In the genomic region with DNA sequence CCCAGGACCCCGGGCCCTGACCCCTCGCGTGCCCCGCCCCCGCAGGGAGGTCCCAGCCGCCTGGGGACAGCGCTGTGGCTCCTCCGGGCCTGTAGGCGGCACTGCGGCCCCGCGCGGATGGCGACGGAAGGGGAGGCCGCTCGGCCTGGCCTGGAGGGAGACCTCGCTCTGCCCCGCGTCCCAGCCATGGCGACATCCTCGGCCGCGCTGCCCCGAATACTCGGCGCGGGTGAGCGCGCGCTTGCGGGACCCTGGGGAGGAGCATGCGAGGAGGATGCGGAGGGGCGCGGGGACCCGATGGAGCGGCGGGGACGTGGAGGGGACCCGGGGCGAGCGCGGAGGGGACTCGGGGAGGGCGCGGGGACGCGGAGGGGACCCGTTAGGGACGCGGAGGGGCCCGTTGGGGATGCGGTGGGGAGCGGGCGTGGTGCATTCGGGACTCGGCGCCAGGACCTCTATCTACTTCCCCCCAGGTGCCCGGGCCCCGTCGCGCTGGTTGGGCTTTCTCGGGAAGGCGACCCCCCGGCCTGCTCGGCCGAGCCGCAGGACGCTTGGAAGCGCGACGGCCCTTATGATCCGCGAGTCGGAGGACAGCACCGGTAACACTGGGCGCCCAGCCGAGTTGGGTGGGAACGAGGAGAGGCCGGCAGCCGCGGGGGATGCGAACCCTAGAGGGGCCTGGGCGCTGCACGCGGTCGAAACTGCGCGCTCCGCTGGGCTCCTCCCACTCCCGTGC, we compare ENCODE assay signal across 1 cellular context.
TF ChIP-seq lines count a peak whose summit lies in the region.

A gene (plus strand): TSS at position 158 of the 736 bp plus-strand sequence. CDS start 29 bp downstream, at position 187.

TF ChIP-seq in K562, 482 proteins besides CTCF, POLR2A, EP300 and RAD21 (continued from another document and continues in another):
- TF ChIP-seq, protein P1, sequence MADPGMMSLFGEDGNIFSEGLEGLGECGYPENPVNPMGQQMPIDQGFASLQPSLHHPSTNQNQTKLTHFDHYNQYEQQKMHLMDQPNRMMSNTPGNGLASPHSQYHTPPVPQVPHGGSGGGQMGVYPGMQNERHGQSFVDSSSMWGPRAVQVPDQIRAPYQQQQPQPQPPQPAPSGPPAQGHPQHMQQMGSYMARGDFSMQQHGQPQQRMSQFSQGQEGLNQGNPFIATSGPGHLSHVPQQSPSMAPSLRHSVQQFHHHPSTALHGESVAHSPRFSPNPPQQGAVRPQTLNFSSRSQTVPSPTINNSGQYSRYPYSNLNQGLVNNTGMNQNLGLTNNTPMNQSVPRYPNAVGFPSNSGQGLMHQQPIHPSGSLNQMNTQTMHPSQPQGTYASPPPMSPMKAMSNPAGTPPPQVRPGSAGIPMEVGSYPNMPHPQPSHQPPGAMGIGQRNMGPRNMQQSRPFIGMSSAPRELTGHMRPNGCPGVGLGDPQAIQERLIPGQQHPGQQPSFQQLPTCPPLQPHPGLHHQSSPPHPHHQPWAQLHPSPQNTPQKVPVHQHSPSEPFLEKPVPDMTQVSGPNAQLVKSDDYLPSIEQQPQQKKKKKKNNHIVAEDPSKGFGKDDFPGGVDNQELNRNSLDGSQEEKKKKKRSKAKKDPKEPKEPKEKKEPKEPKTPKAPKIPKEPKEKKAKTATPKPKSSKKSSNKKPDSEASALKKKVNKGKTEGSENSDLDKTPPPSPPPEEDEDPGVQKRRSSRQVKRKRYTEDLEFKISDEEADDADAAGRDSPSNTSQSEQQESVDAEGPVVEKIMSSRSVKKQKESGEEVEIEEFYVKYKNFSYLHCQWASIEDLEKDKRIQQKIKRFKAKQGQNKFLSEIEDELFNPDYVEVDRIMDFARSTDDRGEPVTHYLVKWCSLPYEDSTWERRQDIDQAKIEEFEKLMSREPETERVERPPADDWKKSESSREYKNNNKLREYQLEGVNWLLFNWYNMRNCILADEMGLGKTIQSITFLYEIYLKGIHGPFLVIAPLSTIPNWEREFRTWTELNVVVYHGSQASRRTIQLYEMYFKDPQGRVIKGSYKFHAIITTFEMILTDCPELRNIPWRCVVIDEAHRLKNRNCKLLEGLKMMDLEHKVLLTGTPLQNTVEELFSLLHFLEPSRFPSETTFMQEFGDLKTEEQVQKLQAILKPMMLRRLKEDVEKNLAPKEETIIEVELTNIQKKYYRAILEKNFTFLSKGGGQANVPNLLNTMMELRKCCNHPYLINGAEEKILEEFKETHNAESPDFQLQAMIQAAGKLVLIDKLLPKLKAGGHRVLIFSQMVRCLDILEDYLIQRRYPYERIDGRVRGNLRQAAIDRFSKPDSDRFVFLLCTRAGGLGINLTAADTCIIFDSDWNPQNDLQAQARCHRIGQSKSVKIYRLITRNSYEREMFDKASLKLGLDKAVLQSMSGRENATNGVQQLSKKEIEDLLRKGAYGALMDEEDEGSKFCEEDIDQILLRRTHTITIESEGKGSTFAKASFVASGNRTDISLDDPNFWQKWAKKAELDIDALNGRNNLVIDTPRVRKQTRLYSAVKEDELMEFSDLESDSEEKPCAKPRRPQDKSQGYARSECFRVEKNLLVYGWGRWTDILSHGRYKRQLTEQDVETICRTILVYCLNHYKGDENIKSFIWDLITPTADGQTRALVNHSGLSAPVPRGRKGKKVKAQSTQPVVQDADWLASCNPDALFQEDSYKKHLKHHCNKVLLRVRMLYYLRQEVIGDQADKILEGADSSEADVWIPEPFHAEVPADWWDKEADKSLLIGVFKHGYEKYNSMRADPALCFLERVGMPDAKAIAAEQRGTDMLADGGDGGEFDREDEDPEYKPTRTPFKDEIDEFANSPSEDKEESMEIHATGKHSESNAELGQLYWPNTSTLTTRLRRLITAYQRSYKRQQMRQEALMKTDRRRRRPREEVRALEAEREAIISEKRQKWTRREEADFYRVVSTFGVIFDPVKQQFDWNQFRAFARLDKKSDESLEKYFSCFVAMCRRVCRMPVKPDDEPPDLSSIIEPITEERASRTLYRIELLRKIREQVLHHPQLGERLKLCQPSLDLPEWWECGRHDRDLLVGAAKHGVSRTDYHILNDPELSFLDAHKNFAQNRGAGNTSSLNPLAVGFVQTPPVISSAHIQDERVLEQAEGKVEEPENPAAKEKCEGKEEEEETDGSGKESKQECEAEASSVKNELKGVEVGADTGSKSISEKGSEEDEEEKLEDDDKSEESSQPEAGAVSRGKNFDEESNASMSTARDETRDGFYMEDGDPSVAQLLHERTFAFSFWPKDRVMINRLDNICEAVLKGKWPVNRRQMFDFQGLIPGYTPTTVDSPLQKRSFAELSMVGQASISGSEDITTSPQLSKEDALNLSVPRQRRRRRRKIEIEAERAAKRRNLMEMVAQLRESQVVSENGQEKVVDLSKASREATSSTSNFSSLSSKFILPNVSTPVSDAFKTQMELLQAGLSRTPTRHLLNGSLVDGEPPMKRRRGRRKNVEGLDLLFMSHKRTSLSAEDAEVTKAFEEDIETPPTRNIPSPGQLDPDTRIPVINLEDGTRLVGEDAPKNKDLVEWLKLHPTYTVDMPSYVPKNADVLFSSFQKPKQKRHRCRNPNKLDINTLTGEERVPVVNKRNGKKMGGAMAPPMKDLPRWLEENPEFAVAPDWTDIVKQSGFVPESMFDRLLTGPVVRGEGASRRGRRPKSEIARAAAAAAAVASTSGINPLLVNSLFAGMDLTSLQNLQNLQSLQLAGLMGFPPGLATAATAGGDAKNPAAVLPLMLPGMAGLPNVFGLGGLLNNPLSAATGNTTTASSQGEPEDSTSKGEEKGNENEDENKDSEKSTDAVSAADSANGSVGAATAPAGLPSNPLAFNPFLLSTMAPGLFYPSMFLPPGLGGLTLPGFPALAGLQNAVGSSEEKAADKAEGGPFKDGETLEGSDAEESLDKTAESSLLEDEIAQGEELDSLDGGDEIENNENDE (IDR thresholded peaks at IDR 0.05; ENCODE audit: low read depth, low read length): no peak
- TF ChIP-seq HMGN3 (IDR thresholded peaks at IDR 0.05; ENCODE audit: borderline replicate concordance, extremely low read depth, insufficient read length, low read depth, low read length) (peak; percentile 88), SIN3B (IDR thresholded peaks at IDR 0.05; ENCODE audit: low read depth) (peak; percentile 85), HDAC1 (IDR thresholded peaks at IDR 0.05) (peak in 1 of 2 experiments; percentile 38; a peak in 2 of 4 replicates), SNIP1 (IDR thresholded peaks at IDR 0.05; ENCODE audit: low read depth) (peak; percentile 66; the same call in 1 of the 2 replicates), PPARD (CRISPR knock-in tag; IDR thresholded peaks at IDR 0.05) (no peak), SP2 (IDR thresholded peaks at IDR 0.05; ENCODE audit: extremely low read depth, low read depth, low read length, poor library complexity, severe bottlenecking) (peak; percentile 81), KLF13 (tag; IDR thresholded peaks at IDR 0.05; ENCODE audit: borderline replicate concordance, low read depth) (peak; percentile 51; the same call in 1 of the 2 replicates), PML (IDR thresholded peaks at IDR 0.05; ENCODE audit: low read length) (peak; percentile 48; the same call in 1 of the 2 replicates), FIP1L1 (IDR thresholded peaks at IDR 0.05; ENCODE audit: low read depth, low read length, poor library complexity, severe bottlenecking) (peak; percentile 86), NR3C1 (CRISPR knock-in tag; IDR thresholded peaks at IDR 0.05) (peak; percentile 26; the same call in 1 of the 2 replicates), CXXC5 (CRISPR knock-in tag; IDR thresholded peaks at IDR 0.05) (peak; percentile 53), TBL1XR1 (IDR thresholded peaks at IDR 0.05; ENCODE audit: low read length in 2 of 2) (peak in 1 of 2 experiments; percentile 38; a peak in 1 of 4 replicates)
- TF ChIP-seq, protein P2, sequence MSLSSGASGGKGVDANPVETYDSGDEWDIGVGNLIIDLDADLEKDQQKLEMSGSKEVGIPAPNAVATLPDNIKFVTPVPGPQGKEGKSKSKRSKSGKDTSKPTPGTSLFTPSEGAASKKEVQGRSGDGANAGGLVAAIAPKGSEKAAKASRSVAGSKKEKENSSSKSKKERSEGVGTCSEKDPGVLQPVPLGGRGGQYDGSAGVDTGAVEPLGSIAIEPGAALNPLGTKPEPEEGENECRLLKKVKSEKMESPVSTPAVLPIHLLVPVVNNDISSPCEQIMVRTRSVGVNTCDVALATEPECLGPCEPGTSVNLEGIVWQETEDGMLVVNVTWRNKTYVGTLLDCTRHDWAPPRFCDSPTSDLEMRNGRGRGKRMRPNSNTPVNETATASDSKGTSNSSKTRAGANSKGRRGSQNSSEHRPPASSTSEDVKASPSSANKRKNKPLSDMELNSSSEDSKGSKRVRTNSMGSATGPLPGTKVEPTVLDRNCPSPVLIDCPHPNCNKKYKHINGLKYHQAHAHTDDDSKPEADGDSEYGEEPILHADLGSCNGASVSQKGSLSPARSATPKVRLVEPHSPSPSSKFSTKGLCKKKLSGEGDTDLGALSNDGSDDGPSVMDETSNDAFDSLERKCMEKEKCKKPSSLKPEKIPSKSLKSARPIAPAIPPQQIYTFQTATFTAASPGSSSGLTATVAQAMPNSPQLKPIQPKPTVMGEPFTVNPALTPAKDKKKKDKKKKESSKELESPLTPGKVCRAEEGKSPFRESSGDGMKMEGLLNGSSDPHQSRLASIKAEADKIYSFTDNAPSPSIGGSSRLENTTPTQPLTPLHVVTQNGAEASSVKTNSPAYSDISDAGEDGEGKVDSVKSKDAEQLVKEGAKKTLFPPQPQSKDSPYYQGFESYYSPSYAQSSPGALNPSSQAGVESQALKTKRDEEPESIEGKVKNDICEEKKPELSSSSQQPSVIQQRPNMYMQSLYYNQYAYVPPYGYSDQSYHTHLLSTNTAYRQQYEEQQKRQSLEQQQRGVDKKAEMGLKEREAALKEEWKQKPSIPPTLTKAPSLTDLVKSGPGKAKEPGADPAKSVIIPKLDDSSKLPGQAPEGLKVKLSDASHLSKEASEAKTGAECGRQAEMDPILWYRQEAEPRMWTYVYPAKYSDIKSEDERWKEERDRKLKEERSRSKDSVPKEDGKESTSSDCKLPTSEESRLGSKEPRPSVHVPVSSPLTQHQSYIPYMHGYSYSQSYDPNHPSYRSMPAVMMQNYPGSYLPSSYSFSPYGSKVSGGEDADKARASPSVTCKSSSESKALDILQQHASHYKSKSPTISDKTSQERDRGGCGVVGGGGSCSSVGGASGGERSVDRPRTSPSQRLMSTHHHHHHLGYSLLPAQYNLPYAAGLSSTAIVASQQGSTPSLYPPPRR (CRISPR knock-in tag; IDR thresholded peaks at IDR 0.05; ENCODE audit: borderline replicate concordance): 0 out of 2 replicates have a peak, but pooled peaks have one; percentile 48
- TF ChIP-seq, protein P3, sequence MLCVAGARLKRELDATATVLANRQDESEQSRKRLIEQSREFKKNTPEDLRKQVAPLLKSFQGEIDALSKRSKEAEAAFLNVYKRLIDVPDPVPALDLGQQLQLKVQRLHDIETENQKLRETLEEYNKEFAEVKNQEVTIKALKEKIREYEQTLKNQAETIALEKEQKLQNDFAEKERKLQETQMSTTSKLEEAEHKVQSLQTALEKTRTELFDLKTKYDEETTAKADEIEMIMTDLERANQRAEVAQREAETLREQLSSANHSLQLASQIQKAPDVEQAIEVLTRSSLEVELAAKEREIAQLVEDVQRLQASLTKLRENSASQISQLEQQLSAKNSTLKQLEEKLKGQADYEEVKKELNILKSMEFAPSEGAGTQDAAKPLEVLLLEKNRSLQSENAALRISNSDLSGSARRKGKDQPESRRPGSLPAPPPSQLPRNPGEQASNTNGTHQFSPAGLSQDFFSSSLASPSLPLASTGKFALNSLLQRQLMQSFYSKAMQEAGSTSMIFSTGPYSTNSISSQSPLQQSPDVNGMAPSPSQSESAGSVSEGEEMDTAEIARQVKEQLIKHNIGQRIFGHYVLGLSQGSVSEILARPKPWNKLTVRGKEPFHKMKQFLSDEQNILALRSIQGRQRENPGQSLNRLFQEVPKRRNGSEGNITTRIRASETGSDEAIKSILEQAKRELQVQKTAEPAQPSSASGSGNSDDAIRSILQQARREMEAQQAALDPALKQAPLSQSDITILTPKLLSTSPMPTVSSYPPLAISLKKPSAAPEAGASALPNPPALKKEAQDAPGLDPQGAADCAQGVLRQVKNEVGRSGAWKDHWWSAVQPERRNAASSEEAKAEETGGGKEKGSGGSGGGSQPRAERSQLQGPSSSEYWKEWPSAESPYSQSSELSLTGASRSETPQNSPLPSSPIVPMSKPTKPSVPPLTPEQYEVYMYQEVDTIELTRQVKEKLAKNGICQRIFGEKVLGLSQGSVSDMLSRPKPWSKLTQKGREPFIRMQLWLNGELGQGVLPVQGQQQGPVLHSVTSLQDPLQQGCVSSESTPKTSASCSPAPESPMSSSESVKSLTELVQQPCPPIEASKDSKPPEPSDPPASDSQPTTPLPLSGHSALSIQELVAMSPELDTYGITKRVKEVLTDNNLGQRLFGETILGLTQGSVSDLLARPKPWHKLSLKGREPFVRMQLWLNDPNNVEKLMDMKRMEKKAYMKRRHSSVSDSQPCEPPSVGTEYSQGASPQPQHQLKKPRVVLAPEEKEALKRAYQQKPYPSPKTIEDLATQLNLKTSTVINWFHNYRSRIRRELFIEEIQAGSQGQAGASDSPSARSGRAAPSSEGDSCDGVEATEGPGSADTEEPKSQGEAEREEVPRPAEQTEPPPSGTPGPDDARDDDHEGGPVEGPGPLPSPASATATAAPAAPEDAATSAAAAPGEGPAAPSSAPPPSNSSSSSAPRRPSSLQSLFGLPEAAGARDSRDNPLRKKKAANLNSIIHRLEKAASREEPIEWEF (CRISPR knock-in tag; IDR thresholded peaks at IDR 0.05): no peak
- TF ChIP-seq, protein P4, sequence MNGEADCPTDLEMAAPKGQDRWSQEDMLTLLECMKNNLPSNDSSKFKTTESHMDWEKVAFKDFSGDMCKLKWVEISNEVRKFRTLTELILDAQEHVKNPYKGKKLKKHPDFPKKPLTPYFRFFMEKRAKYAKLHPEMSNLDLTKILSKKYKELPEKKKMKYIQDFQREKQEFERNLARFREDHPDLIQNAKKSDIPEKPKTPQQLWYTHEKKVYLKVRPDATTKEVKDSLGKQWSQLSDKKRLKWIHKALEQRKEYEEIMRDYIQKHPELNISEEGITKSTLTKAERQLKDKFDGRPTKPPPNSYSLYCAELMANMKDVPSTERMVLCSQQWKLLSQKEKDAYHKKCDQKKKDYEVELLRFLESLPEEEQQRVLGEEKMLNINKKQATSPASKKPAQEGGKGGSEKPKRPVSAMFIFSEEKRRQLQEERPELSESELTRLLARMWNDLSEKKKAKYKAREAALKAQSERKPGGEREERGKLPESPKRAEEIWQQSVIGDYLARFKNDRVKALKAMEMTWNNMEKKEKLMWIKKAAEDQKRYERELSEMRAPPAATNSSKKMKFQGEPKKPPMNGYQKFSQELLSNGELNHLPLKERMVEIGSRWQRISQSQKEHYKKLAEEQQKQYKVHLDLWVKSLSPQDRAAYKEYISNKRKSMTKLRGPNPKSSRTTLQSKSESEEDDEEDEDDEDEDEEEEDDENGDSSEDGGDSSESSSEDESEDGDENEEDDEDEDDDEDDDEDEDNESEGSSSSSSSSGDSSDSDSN (IDR thresholded peaks at IDR 0.05; ENCODE audit: borderline replicate concordance in 1 of 2, low read depth in 2 of 2, low read length in 2 of 2): peak; percentile 35 to 54; a peak in 1 of 4 replicates
- TF ChIP-seq, protein P5, sequence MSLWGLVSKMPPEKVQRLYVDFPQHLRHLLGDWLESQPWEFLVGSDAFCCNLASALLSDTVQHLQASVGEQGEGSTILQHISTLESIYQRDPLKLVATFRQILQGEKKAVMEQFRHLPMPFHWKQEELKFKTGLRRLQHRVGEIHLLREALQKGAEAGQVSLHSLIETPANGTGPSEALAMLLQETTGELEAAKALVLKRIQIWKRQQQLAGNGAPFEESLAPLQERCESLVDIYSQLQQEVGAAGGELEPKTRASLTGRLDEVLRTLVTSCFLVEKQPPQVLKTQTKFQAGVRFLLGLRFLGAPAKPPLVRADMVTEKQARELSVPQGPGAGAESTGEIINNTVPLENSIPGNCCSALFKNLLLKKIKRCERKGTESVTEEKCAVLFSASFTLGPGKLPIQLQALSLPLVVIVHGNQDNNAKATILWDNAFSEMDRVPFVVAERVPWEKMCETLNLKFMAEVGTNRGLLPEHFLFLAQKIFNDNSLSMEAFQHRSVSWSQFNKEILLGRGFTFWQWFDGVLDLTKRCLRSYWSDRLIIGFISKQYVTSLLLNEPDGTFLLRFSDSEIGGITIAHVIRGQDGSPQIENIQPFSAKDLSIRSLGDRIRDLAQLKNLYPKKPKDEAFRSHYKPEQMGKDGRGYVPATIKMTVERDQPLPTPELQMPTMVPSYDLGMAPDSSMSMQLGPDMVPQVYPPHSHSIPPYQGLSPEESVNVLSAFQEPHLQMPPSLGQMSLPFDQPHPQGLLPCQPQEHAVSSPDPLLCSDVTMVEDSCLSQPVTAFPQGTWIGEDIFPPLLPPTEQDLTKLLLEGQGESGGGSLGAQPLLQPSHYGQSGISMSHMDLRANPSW (CRISPR knock-in tag; IDR thresholded peaks at IDR 0.05): no peak
